Comparison of ENCODE assay signal across 35 cellular contexts in the genomic region with DNA sequence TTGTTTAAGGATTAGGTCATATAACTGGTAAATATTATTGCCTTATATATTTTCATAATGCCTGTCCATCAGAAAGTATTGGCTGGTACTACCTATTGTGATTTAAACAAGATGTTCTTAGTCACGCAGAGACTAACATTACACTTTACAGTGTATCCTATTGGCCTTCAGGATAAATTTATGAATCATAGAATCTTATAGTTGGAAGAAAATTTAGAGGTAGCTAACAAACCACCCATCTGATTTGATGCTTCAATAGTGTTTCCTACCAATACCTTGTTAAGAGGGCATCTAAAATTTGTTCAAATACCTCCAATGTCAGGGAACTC.
DNase-seq lines count a peak whose midpoint lies in the region; ATAC-seq, FAIRE-seq and TF ChIP-seq lines count a peak whose summit lies in the region.
"Had no signal": no experiment of that assay in that cellular context is flagged by ENCODE, and none has a peak within 500 bp of the region (broad histone marks: within the 10 kb centered on the region; RNA-seq: fewer than 3 reads in every experiment).

No MANE protein-coding gene starts in this region.

- H3K27me3 ChIP-seq in astrocyte (ENCODE audit: insufficient read depth, low read length) (no peaks in the 10 kb centered on the region), foreskin keratinocyte (no peaks in the 10 kb centered on the region), smooth muscle cell (ENCODE audit: low read depth) (no peaks in the 10 kb centered on the region), adrenal gland (no peaks in the 10 kb centered on the region)
- H3K27me3 ChIP-seq: BE2C; BLaER1; BLaER1 treated with 17β-estradiol and CSF1 and Interleukin-3, amounts not matched to agents 10 nM and 100 nM had no signal

- H3K9me3 ChIP-seq in astrocyte (ENCODE audit: insufficient read depth, low read depth, low read length): no peaks in the 10 kb centered on the region
- no peaks in the 10 kb centered on the region for H3K9me3 ChIP-seq in smooth muscle cell (replicated peaks; ENCODE audit: low read depth)
- no peaks in the 10 kb centered on the region for H3K9me3 ChIP-seq in adrenal gland (replicated peaks in 1 of 3)
- H3K9me3 ChIP-seq: A549; BE2C; BLaER1; BLaER1 treated with 17β-estradiol and CSF1 and Interleukin-3, amounts not matched to agents 10 nM and 100 nM; Caco-2 had no signal

- FAIRE-seq in astrocyte (lab: Jason Lieb, UNC): no peak
- FAIRE-seq: A204.1, A549, D721Med had no signal

- H3K4me1 ChIP-seq in astrocyte (ENCODE audit: insufficient read depth, low read length): no peaks in the 10 kb centered on the region
- H3K4me1 ChIP-seq in foreskin keratinocyte: no peaks in the 10 kb centered on the region
- no peaks in the 10 kb centered on the region for H3K4me1 ChIP-seq in smooth muscle cell (ENCODE audit: low read depth)
- no peaks in the 10 kb centered on the region for H3K4me1 ChIP-seq in adrenal gland (replicated peaks in 1 of 2)
- H3K4me1 ChIP-seq: A549; BE2C; BLaER1; BLaER1 treated with 17β-estradiol and CSF1 and Interleukin-3, amounts not matched to agents 10 nM and 100 nM; Caco-2 had no signal

- H3K79me2 ChIP-seq in astrocyte (ENCODE audit: insufficient read depth, low read length) (no peaks in the 10 kb centered on the region), smooth muscle cell (ENCODE audit: low read depth) (no peaks in the 10 kb centered on the region)

- H3K36me3 Mint-ChIP-seq in astrocyte (ENCODE audit: low read depth, unreplicated experiment): no peaks in the 10 kb centered on the region
- H3K36me3 Mint-ChIP-seq: CD14-positive monocyte; CD4-positive, alpha-beta memory T cell; CD4-positive, CD25-positive, alpha-beta regulatory T cell; CD8-positive, alpha-beta memory T cell; CD8-positive, alpha-beta T cell had no signal

- H2AFZ ChIP-seq in astrocyte (ENCODE audit: low read depth, low read length) (no peak overlapping the region), smooth muscle cell (ENCODE audit: low read depth) (no peak overlapping the region)

- in situ Hi-C loops in G401 (cut with HindIII; ENCODE audit: low sequenced_read_pairs): no loop called here

- intact Hi-C loops in adrenal gland (cut with DNase I): no loop called here

- no peak overlapping the region for H3K9ac ChIP-seq in astrocyte (ENCODE audit: low read length)
- H3K9ac ChIP-seq in smooth muscle cell (ENCODE audit: low read depth): peak overlapping the region; percentile 19
- H3K9ac ChIP-seq: BLaER1; BLaER1 treated with 17β-estradiol and CSF1 and Interleukin-3, amounts not matched to agents 10 nM and 100 nM had no signal

- TF ChIP-seq CTCF in astrocyte (IDR thresholded peaks at IDR 0.05; ENCODE audit: insufficient read depth, low read depth, low read length) (no peak), foreskin keratinocyte (conservative IDR thresholded peaks at IDR 0.05) (no peak), smooth muscle cell (IDR thresholded peaks at IDR 0.05; ENCODE audit: borderline replicate concordance, insufficient read depth, poor library complexity, severe bottlenecking) (no peak), adrenal gland (IDR thresholded peaks at IDR 0.05) (no peak)

- ATAC-seq in foreskin keratinocyte: peak; percentile 51
- ATAC-seq: A549; CD8-positive, alpha-beta T cell had no signal

- H3F3A ChIP-seq in smooth muscle cell (ENCODE audit: low read depth): no peaks in the 10 kb centered on the region

- 90% methylated on average over 1 of the region's 1 CpG for WGBS in smooth muscle cell (ENCODE audit: low lambda C conversion rate)
- 85 to 93% (median 86%) methylated on average over 1 of the region's 1 CpG for WGBS in adrenal gland, 4 donors

- peak overlapping the region; percentile 87 for H3K27ac Mint-ChIP-seq in astrocyte (ENCODE audit: unreplicated experiment)
- H3K27ac Mint-ChIP-seq: B cell; CD14-positive monocyte; CD4-positive, alpha-beta memory T cell; CD4-positive, alpha-beta T cell; CD4-positive, CD25-positive, alpha-beta regulatory T cell; CD8-positive, alpha-beta memory T cell; CD8-positive, alpha-beta T cell had no signal

- H4K20me1 ChIP-seq in astrocyte (ENCODE audit: insufficient read depth, low read length): no peaks in the 10 kb centered on the region
- no peaks in the 10 kb centered on the region for H4K20me1 ChIP-seq in smooth muscle cell (ENCODE audit: low read depth)
- H4K20me1 ChIP-seq: BLaER1; BLaER1 treated with 17β-estradiol and CSF1 and Interleukin-3, amounts not matched to agents 10 nM and 100 nM had no signal

- H3K4me3 ChIP-seq in astrocyte (ENCODE audit: insufficient read depth, low read depth, low read length) (no peak overlapping the region), smooth muscle cell (no peak overlapping the region), adrenal gland (no peak overlapping the region)
- H3K4me3 ChIP-seq: A549; BLaER1; BLaER1 treated with 17β-estradiol and CSF1 and Interleukin-3, amounts not matched to agents 10 nM and 100 nM had no signal

- H3K27ac ChIP-seq in astrocyte (ENCODE audit: low read depth, low read length) (no peak overlapping the region), foreskin keratinocyte (no peak overlapping the region), smooth muscle cell (ENCODE audit: low read depth) (no peak overlapping the region), adrenal gland (no peak overlapping the region)
- H3K27ac ChIP-seq: 22Rv1; A549; BLaER1; BLaER1 treated with 17β-estradiol and CSF1 and Interleukin-3, amounts not matched to agents 10 nM and 100 nM; C4-2B had no signal

- no peak overlapping the region for H3K4me3 Mint-ChIP-seq in astrocyte (ENCODE audit: unreplicated experiment)
- H3K4me3 Mint-ChIP-seq: B cell; CD14-positive monocyte; CD4-positive, alpha-beta memory T cell; CD4-positive, alpha-beta T cell; CD4-positive, CD25-positive, alpha-beta regulatory T cell; CD8-positive, alpha-beta memory T cell; CD8-positive, alpha-beta T cell had no signal

- DNase-seq in astrocyte (ENCODE audit: low read depth): no peak
- DNase-seq in foreskin keratinocyte: no peak
- no peak for DNase-seq in smooth muscle cell (lab: John Stamatoyannopoulos, UW; ENCODE audit: unreplicated experiment)
- DNase-seq in G401 (ENCODE audit: low spot score): no peak
- no peak for DNase-seq in adrenal gland
- no peak for DNase-seq in iPS-NIHi11 (ENCODE audit: low spot score)
- DNase-seq: 8988T; ACHN; AML-193; BE2C; C1 segment of cervical spinal cord; Caco-2; Calu3; CD4-positive, alpha-beta memory T cell; CD4-positive, alpha-beta T cell; CD4-positive, CD25-positive, alpha-beta regulatory T cell; CD8-positive, alpha-beta memory T cell; CD8-positive, alpha-beta T cell; COR-L47; DMS 273 treated with DMSO at 0.1 percent for 48 hours; DMS153; DMS53; DMS79; DMS79 treated with DMSO at 0.1 percent for 48 hours; DND-41; EL had no signal

- H3K36me3 ChIP-seq in astrocyte (ENCODE audit: insufficient read depth, low read length): no peaks in the 10 kb centered on the region
- no peaks in the 10 kb centered on the region for H3K36me3 ChIP-seq in smooth muscle cell (ENCODE audit: low read depth)
- H3K36me3 ChIP-seq in adrenal gland (replicated peaks in 1 of 2): no peaks in the 10 kb centered on the region
- H3K36me3 ChIP-seq: BE2C; BLaER1; BLaER1 treated with 17β-estradiol and CSF1 and Interleukin-3, amounts not matched to agents 10 nM and 100 nM had no signal

- H3K4me2 ChIP-seq in astrocyte (ENCODE audit: low read length) (no peak overlapping the region), smooth muscle cell (no peak overlapping the region)
- H3K4me2 ChIP-seq: A549; BLaER1; BLaER1 treated with 17β-estradiol and CSF1 and Interleukin-3, amounts not matched to agents 10 nM and 100 nM had no signal

- no peaks in the 10 kb centered on the region for H3K4me1 Mint-ChIP-seq in astrocyte (ENCODE audit: low read depth, unreplicated experiment)
- H3K4me1 Mint-ChIP-seq: B cell; CD14-positive monocyte; CD4-positive, alpha-beta memory T cell; CD4-positive, CD25-positive, alpha-beta regulatory T cell; CD8-positive, alpha-beta memory T cell had no signal

- H3K9me3 Mint-ChIP-seq in astrocyte (ENCODE audit: unreplicated experiment): no peaks in the 10 kb centered on the region

- H3K27me3 Mint-ChIP-seq in astrocyte (ENCODE audit: low read depth, unreplicated experiment): no peaks in the 10 kb centered on the region
- H3K27me3 Mint-ChIP-seq: B cell; CD4-positive, alpha-beta memory T cell; CD4-positive, alpha-beta T cell; CD4-positive, CD25-positive, alpha-beta regulatory T cell; CD8-positive, alpha-beta memory T cell had no signal

- TF ChIP-seq POLR2A in adrenal gland (IDR thresholded peaks at IDR 0.05): no peak
